In the genomic region with DNA sequence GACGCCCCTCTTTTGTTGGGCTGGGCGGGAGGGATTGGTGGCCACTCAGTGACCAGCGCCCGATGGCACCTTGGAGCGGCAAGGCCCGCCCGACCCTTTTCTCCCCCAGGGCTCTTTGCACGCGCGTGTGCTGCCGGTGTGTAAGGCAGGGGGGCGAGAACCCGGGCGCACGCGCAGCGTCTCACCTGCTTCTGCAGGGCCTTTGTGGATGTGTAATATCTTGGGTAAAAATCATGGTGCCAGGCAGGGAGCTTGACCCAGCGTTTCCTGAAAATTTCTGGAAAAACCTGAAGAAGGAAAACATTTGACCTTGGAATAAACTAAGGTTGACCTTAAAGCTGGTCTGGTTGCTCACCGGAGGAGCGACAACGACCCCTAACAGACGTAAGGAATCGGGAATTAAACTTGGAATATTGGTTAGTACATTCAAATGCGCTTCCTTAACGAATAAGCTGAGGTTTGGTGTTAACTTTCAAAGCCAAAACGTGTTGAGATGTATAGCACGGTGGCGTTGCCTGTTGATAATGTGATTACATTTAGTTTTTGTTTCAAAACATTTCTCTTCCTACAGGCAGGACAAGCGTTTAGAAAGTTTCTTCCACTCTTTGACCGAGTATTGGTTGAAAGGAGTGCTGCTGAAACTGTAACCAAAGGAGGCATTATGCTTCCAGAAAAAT, we compare ENCODE assay signal across 8 cellular contexts. TPM values are rescaled to one million over a fixed set of nuclear protein-coding genes. Genes with fewer than 3 reads are reported as not detected.
DNase-seq lines count a peak whose midpoint lies in the region; ATAC-seq and TF ChIP-seq lines count a peak whose summit lies in the region.

No MANE protein-coding gene starts in this region.

- peak overlapping the region; percentile 4 for H2AK5ac ChIP-seq in trophoblast cell (ENCODE audit: low read length)

- peak overlapping the region; percentile 75 for H2AFZ ChIP-seq in trophoblast cell (ENCODE audit: insufficient read depth, low read length, poor library complexity)

- peak overlapping the region; percentile 45 for H4K12ac ChIP-seq in trophoblast cell (ENCODE audit: low read depth, low read length)

- H3K23ac ChIP-seq in trophoblast cell (ENCODE audit: low read length): no peak overlapping the region

- peak overlapping the region; percentile 74 for H4K8ac ChIP-seq in trophoblast cell (ENCODE audit: low read depth, low read length)

- H3K27ac ChIP-seq in WERI-Rb-1: peak overlapping the region; percentile 95
- peak overlapping the region; percentile 90 for H3K27ac ChIP-seq in trophoblast cell (ENCODE audit: low read depth, low read length)

- peak overlapping the region; percentile 70 for H3K4me3 ChIP-seq in WERI-Rb-1 (ENCODE audit: low read depth, low read length)
- peak overlapping the region; percentile 90 for H3K4me3 ChIP-seq in fibroblast of the aortic adventitia (ENCODE audit: low read depth, low read length)
- peak overlapping the region; percentile 91 for H3K4me3 ChIP-seq in trophoblast cell (ENCODE audit: low read depth, low read length)

- H3K36me3 ChIP-seq in WERI-Rb-1 (peaks cover 86% of the 10 kb centered on the region), trophoblast cell (ENCODE audit: control insufficient read depth in 1 of 2, insufficient read depth in 2 of 2, low read length in 2 of 2) (peaks cover 11 to 17% of the 10 kb centered on the region in 2 experiments)

- H3K4me1 ChIP-seq in trophoblast cell (ENCODE audit: control insufficient read depth in 1 of 2, insufficient read depth in 2 of 2, low read length in 2 of 2): peaks cover 0 to 3% of the 10 kb centered on the region in 2 experiments

- H3K27me3 ChIP-seq in WERI-Rb-1 (ENCODE audit: insufficient read depth, low read depth, severe bottlenecking) (no peaks in the 10 kb centered on the region), trophoblast cell (ENCODE audit: insufficient read depth, low read length) (no peaks in the 10 kb centered on the region)

- peak overlapping the region; percentile 83 for H4K91ac ChIP-seq in trophoblast cell (ENCODE audit: low read depth, low read length)

- H2BK5ac ChIP-seq in trophoblast cell (ENCODE audit: low read depth, low read length, poor library complexity): peak overlapping the region; percentile 71

- WGBS in trophoblast cell (ENCODE audit: extremely low coverage, insufficient coverage, insufficient read length): no CpG with 5 or more reads among the region's 30 CpGs

- no peaks in the 10 kb centered on the region for H3K9me3 ChIP-seq in WERI-Rb-1 (ENCODE audit: severe bottlenecking)
- H3K9me3 ChIP-seq in trophoblast cell (ENCODE audit: insufficient read depth, low read depth, low read length): no peaks in the 10 kb centered on the region

- H3K79me2 ChIP-seq in trophoblast cell (ENCODE audit: control insufficient read depth, insufficient read depth, low read length, poor library complexity): peaks cover 20% of the 10 kb centered on the region

- no peak for TF ChIP-seq CTCF in WERI-Rb-1 (IDR thresholded peaks at IDR 0.05; ENCODE audit: low read depth, low read length)
- TF ChIP-seq CTCF in fibroblast of the aortic adventitia (IDR thresholded peaks at IDR 0.05; ENCODE audit: insufficient read depth, low read length): no peak

- H3K79me1 ChIP-seq in trophoblast cell (ENCODE audit: low read length): peaks cover 14% of the 10 kb centered on the region

- ATAC-seq in HG03045 (IDR thresholded peaks at IDR 0.05; ENCODE audit: unreplicated experiment): peak; percentile 8

- H3K14ac ChIP-seq in trophoblast cell (ENCODE audit: low read length): peak overlapping the region; percentile 41

- H3K9ac ChIP-seq in trophoblast cell (ENCODE audit: low read length): peak overlapping the region; percentile 78

- peak overlapping the region; percentile 88 for H3K4me2 ChIP-seq in trophoblast cell (ENCODE audit: low read length)

- H3K4ac ChIP-seq in trophoblast cell (ENCODE audit: low read depth, low read length): peak overlapping the region; percentile 61

- H2BK120ac ChIP-seq in trophoblast cell (ENCODE audit: insufficient read depth, low read length, poor library complexity): peak overlapping the region; percentile 85

- no peak overlapping the region for H2BK12ac ChIP-seq in trophoblast cell (ENCODE audit: low read length)

- peak in 4 of 6 experiments; percentile 10 to 62 (median 42) for DNase-seq in stimulated activated naive CD4-positive, alpha-beta T cell (lab: John Stamatoyannopoulos, UW)
- no peak for DNase-seq in stimulated activated naive CD4-positive, alpha-beta T cell treated with Interleukin-2 at 50 U/mL for 16 hours (lab: John Stamatoyannopoulos, UW)
- DNase-seq in WERI-Rb-1 (no peak), fibroblast of the aortic adventitia (ENCODE audit: low read depth) (peak; percentile 19), trophoblast cell (peak in 1 of 2 donors; percentile 28), NCI-H187 treated with DMSO at 0.1 percent for 48 hours (lab: John Stamatoyannopoulos, UW) (no peak), H4 (ENCODE audit: low spot score) (no peak)

- no peak overlapping the region for H3K18ac ChIP-seq in trophoblast cell (ENCODE audit: low read length)

RNA-seq across cellular contexts. Expression of a gene that starts 0.5 kb away (rescaled TPM):
- 66.3 and 98.5 TPM in 2 replicates for total RNA-seq in fibroblast of the aortic adventitia (ENCODE audit: low replicate concordance)
- polyA plus RNA-seq in trophoblast cell (2013): 241 and 243 TPM in 2 replicates
- 328 and 511 TPM in 2 replicates for total RNA-seq in H4 (2014; rRNA removed; shearing (Covaris generic))

RNA-seq across cellular contexts. Expression of a gene that starts 1.0 kb away (rescaled TPM):
- total RNA-seq in fibroblast of the aortic adventitia (ENCODE audit: low replicate concordance): 158 and 302 TPM in 2 replicates
- 159 and 161 TPM in 2 replicates for polyA plus RNA-seq in trophoblast cell (2013)
- 364 and 452 TPM in 2 replicates for total RNA-seq in H4 (2014; rRNA removed; shearing (Covaris generic))

RNA-seq across cellular contexts. Expression of a gene that starts 15.2 kb away (rescaled TPM):
- 37.1 and 44.2 TPM in 2 replicates for total RNA-seq in fibroblast of the aortic adventitia (ENCODE audit: low replicate concordance)
- polyA plus RNA-seq in trophoblast cell (2013): 41.7 and 43.9 TPM in 2 replicates
- 32.4 and 44.5 TPM in 2 replicates for total RNA-seq in H4 (2014; rRNA removed; shearing (Covaris generic))

RNA-seq across cellular contexts. Expression of a gene that starts 47.3 kb away (rescaled TPM):
- 34.6 and 56.6 TPM in 2 replicates for total RNA-seq in fibroblast of the aortic adventitia (ENCODE audit: low replicate concordance)
- polyA plus RNA-seq in trophoblast cell (2013): 26.1 and 26.3 TPM in 2 replicates
- total RNA-seq in H4 (2014; rRNA removed; shearing (Covaris generic)): 28.0 and 28.8 TPM in 2 replicates

Comparison
In these comparisons a context has a peak if more than half of its experiments do, and no peak if none do; other contexts are left out.
1. DNase-seq: peak in stimulated activated naive CD4-positive, alpha-beta T cell (4 of 6) and fibroblast of the aortic adventitia (single experiment); none in stimulated activated naive CD4-positive, alpha-beta T cell treated with Interleukin-2 at 50 U/mL for 16 hours (single experiment), WERI-Rb-1 (single experiment), NCI-H187 treated with DMSO at 0.1 percent for 48 hours (single experiment) and H4 (single experiment).
2. Peak in every context shown above with its lines, with median percentiles within 50 percentile points of each other: H3K4me3 ChIP-seq.